16 cellular contexts compared by ENCODE assay signal in the genomic region with DNA sequence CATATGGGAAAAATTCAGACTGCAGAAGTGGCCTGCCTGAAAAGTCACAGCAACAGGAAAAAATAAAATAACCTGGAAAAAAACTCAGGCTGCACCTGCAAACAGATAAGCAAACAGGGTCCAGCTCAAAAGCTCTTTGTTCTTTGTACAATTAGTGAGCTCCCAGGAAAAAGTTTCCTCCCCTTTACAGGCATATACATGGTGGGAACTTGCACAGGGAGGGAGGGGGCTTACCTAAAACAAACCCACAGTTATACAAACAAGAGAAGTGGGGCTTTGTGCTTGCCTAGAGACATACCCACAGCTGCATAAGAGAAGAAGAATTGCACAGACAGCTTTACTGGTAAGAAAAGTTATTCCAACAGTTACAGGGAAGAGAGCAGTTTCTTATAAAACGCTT.
"Had no signal": no experiment of that assay in that cellular context is flagged by ENCODE, and none has a peak within 500 bp of the region (broad histone marks: within the 10 kb centered on the region; RNA-seq: fewer than 3 reads in every experiment).

No MANE protein-coding gene starts in this region.

- H3K27me3 Mint-ChIP-seq: type B pancreatic cell had no signal

- H3K36me3 ChIP-seq: thyroid gland had no signal

- DNase-seq: effector CD4-positive, alpha-beta T cell; endodermal cell; erythroblast; foreskin keratinocyte; kidney; left cardiac atrium; mesendoderm; naive thymus-derived CD4-positive, alpha-beta T cell; posterior cingulate gyrus; right cardiac atrium; stimulated activated CD4-positive, alpha-beta T cell treated with anti-CD3 and anti-CD28 coated beads, Interleukin-2, amount 100 ng/mL, for 48 hours; stimulated activated naive CD4-positive, alpha-beta T cell treated with Interleukin-2 at 50 U/mL for 16 hours; thyroid gland had no signal

- H3K4me1 ChIP-seq: foreskin keratinocyte, thyroid gland had no signal

- H3K27ac ChIP-seq: coronary artery, foreskin keratinocyte, thyroid gland had no signal

- H3K36me3 Mint-ChIP-seq: naive thymus-derived CD4-positive, alpha-beta T cell; type B pancreatic cell had no signal

- H3K4me3 Mint-ChIP-seq: endodermal cell; naive thymus-derived CD4-positive, alpha-beta T cell; type B pancreatic cell had no signal

- ATAC-seq: foreskin keratinocyte; left cardiac atrium; naive thymus-derived CD4-positive, alpha-beta T cell; right cardiac atrium had no signal

- H3K27ac Mint-ChIP-seq: endodermal cell; naive thymus-derived CD4-positive, alpha-beta T cell; type B pancreatic cell had no signal

- H3K9me3 ChIP-seq: thyroid gland had no signal

- H3K27me3 ChIP-seq: foreskin keratinocyte, thyroid gland had no signal

- H3K4me1 Mint-ChIP-seq: endodermal cell; naive thymus-derived CD4-positive, alpha-beta T cell had no signal

- H3K4me3 ChIP-seq: coronary artery, smooth muscle cell, thyroid gland had no signal

- H3K9me3 Mint-ChIP-seq: endodermal cell; naive thymus-derived CD4-positive, alpha-beta T cell; type B pancreatic cell had no signal
